ENCODE assay signal across 8 cellular contexts in genomic region chr1:40710581-40711315, GRCh38. TPM values are rescaled to one million over a fixed set of nuclear protein-coding genes. Genes with fewer than 3 reads are reported as not detected.
DNase-seq lines count a peak whose midpoint lies in the region; ATAC-seq and TF ChIP-seq lines count a peak whose summit lies in the region.

No MANE protein-coding gene starts in this region.

- CTCF ChIA-PET in BJ (lab: Yijun Ruan, JAX): interaction anchor here (1.0 to 1.7 kb wide), 3 partner anchors 12 to 64 kb away, joined by 3 to 5 read pairs (median 3); no protein-coding TSS in a partner anchor

- H3K9me3 Mint-ChIP-seq in endothelial cell (ENCODE audit: unreplicated experiment): no peaks in the 10 kb centered on the region
- H3K9me3 Mint-ChIP-seq in natural killer cell treated with Interleukin-12 subunit alpha and Interleukin-12 subunit beta and Interleukin-15 and Interleukin-18, amount 100 ng/mL, for 72 hours: no peaks in the 10 kb centered on the region

- H3K27me3 Mint-ChIP-seq in endothelial cell (ENCODE audit: unreplicated experiment): peaks cover 3% of the 10 kb centered on the region
- no peaks in the 10 kb centered on the region for H3K27me3 Mint-ChIP-seq in natural killer cell treated with Interleukin-12 subunit alpha and Interleukin-12 subunit beta and Interleukin-15 and Interleukin-18, amount 100 ng/mL, for 72 hours

- no peak for TF ChIP-seq CTCF in BJ (IDR thresholded peaks at IDR 0.05; ENCODE audit: insufficient read depth, low read depth, low read length)
- TF ChIP-seq CTCF in endothelial cell (IDR thresholded peaks at IDR 0.05; ENCODE audit: unreplicated experiment): no peak

- no peaks in the 10 kb centered on the region for H3K27me3 ChIP-seq in BJ (ENCODE audit: control insufficient read depth, insufficient read depth, low read length)

- ATAC-seq in natural killer cell treated with Interleukin-12 subunit alpha and Interleukin-12 subunit beta and Interleukin-15 and Interleukin-18, amount 100 ng/mL, for 72 hours: no peak
- ATAC-seq in GM21447 (IDR thresholded peaks at IDR 0.05; ENCODE audit: unreplicated experiment): no peak
- ATAC-seq in HG03521 (IDR thresholded peaks at IDR 0.05; ENCODE audit: unreplicated experiment): no peak

- peak overlapping the region; percentile 100 for H3K27ac Mint-ChIP-seq in endothelial cell (ENCODE audit: unreplicated experiment)
- H3K27ac Mint-ChIP-seq in natural killer cell treated with Interleukin-12 subunit alpha and Interleukin-12 subunit beta and Interleukin-15 and Interleukin-18, amount 100 ng/mL, for 72 hours: peak overlapping the region; percentile 82 to 90

- H3K36me3 Mint-ChIP-seq in endothelial cell (ENCODE audit: low read depth, unreplicated experiment): no peaks in the 10 kb centered on the region
- peaks cover 6% of the 10 kb centered on the region for H3K36me3 Mint-ChIP-seq in natural killer cell treated with Interleukin-12 subunit alpha and Interleukin-12 subunit beta and Interleukin-15 and Interleukin-18, amount 100 ng/mL, for 72 hours

- POLR2A ChIA-PET in BJ (lab: Charles Lee): no interaction called here

- no peaks in the 10 kb centered on the region for H3K36me3 ChIP-seq in BJ (ENCODE audit: control insufficient read depth, insufficient read depth, low read length)

- H3K4me1 Mint-ChIP-seq in endothelial cell (ENCODE audit: unreplicated experiment): peaks cover 36% of the 10 kb centered on the region
- H3K4me1 Mint-ChIP-seq in natural killer cell treated with Interleukin-12 subunit alpha and Interleukin-12 subunit beta and Interleukin-15 and Interleukin-18, amount 100 ng/mL, for 72 hours (ENCODE audit: low read depth in 2 of 2): peaks cover 36 to 53% of the 10 kb centered on the region in 2 donors

- peak overlapping the region; percentile 99 for H3K4me3 Mint-ChIP-seq in endothelial cell (ENCODE audit: unreplicated experiment)
- peak overlapping the region; percentile 90 for H3K4me3 Mint-ChIP-seq in natural killer cell treated with Interleukin-12 subunit alpha and Interleukin-12 subunit beta and Interleukin-15 and Interleukin-18, amount 100 ng/mL, for 72 hours

- H3K4me3 ChIP-seq in BJ (ENCODE audit: low read depth, low read length): peak overlapping the region; percentile 17; the same call in 1 of the 2 replicates

- no peak for DNase-seq in BJ (ENCODE audit: low read depth)
- DNase-seq in NCI-H82 treated with DMSO at 0.1 percent for 48 hours (lab: John Stamatoyannopoulos, UW; ENCODE audit: unreplicated experiment): peak; percentile 39
- no peak for DNase-seq in endothelial cell (ENCODE audit: low spot score)
- no peak for DNase-seq in natural killer cell treated with Interleukin-12 subunit alpha and Interleukin-12 subunit beta and Interleukin-15 and Interleukin-18, amount 100 ng/mL, for 72 hours (ENCODE audit: low spot score)
- DNase-seq in hepatic stellate cell (ENCODE audit: low spot score): no peak
- no peak for DNase-seq in stimulated activated CD4-positive, alpha-beta T cell treated with anti-CD3 and anti-CD28 coated beads, Interleukin-15, amount 100 ng/mL, for 24 hours

RNA-seq across cellular contexts. Expression of gene NFYC, which starts 19.2 kb away (rescaled TPM):
- polyA plus RNA-seq in BJ (2011; rRNA removed): 35.0 and 63.2 TPM in 2 replicates
- polyA minus RNA-seq in BJ (2011; rRNA and poly(A)+ RNA removed): 50.8 and 59.2 TPM in 2 replicates
- 49.7 TPM for total RNA-seq in endothelial cell (ENCODE audit: unreplicated experiment)
- total RNA-seq in natural killer cell treated with Interleukin-12 subunit alpha and Interleukin-12 subunit beta and Interleukin-15 and Interleukin-18, amount 100 ng/mL, for 72 hours: 10 to 100 TPM; 56.7 to 80.3 TPM

RNA-seq across cellular contexts. Expression of gene RIMS3, which starts 45.3 kb away (rescaled TPM):
- polyA plus RNA-seq in BJ (2011; rRNA removed): 0.43 and 0.59 TPM in 2 replicates
- polyA minus RNA-seq in BJ (2011; rRNA and poly(A)+ RNA removed): 0.47 and 1.4 TPM in 2 replicates
- 5.4 TPM for total RNA-seq in endothelial cell (ENCODE audit: unreplicated experiment)
- 1 to 10 TPM in 1 of 2 donors, under 1 TPM in 1; 0.62 to 2.0 TPM for total RNA-seq in natural killer cell treated with Interleukin-12 subunit alpha and Interleukin-12 subunit beta and Interleukin-15 and Interleukin-18, amount 100 ng/mL, for 72 hours
